ENCODE assay signal across 14 cellular contexts in genomic region chr5:131973981-131974380, GRCh38. TPM values are rescaled to one million over a fixed set of nuclear protein-coding genes. Genes with fewer than 3 reads are reported as not detected.
"Had no signal": no experiment of that assay in that cellular context is flagged by ENCODE, and none has a peak within 500 bp of the region (broad histone marks: within the 10 kb centered on the region; RNA-seq: fewer than 3 reads in every experiment).

No MANE protein-coding gene starts in this region.

- H3K4me3 ChIP-seq: esophagus muscularis mucosa, lower lobe of right lung, skin epidermis, uterus had no signal

- H3K9me3 ChIP-seq: esophagus muscularis mucosa, lower lobe of right lung, neutrophil, uterus had no signal

- H3K36me3 Mint-ChIP-seq: mesothelial cell of epicardium had no signal

- H3K36me3 ChIP-seq: esophagus muscularis mucosa, lower lobe of right lung, neutrophil, uterus had no signal

- H3K4me1 Mint-ChIP-seq: mesothelial cell of epicardium had no signal

- H3K9me3 Mint-ChIP-seq: mesothelial cell of epicardium had no signal

- H3K4me3 Mint-ChIP-seq: mesothelial cell of epicardium had no signal

- H3K27me3 ChIP-seq: esophagus muscularis mucosa, uterus had no signal

- H3K4me1 ChIP-seq: esophagus muscularis mucosa, lower lobe of right lung, uterus had no signal

- DNase-seq: activated CD4-positive, alpha-beta T cell treated with anti-CD3 and anti-CD28 coated beads, Interleukin-2, amount 50 U/mL, for 1 hour; anterior cingulate cortex; glutamatergic neuron; left cardiac atrium; lower lobe of right lung; uterus had no signal

- H3K27ac ChIP-seq: esophagus muscularis mucosa, lower lobe of right lung, neutrophil, uterus had no signal

- H3K27ac Mint-ChIP-seq: mesothelial cell of epicardium had no signal

RNA-seq across cellular contexts. Expression of gene MEIKIN, which starts 28.5 kb away (rescaled TPM):
- total RNA-seq: cerebellum, dermis microvascular lymphatic vessel endothelial cell, esophagus muscularis mucosa, fibroblast of villous mesenchyme, left cardiac atrium, lower lobe of right lung, mesothelial cell of epicardium, SK-MEL-5, uterus had no signal

RNA-seq across cellular contexts. Expression of gene ACSL6, which starts 37.5 kb away (rescaled TPM):
- total RNA-seq: mesothelial cell of epicardium had no signal
